ENCODE assay signal across 33 cellular contexts in genomic region chr12:74169607-74170006, GRCh38.
"Had no signal": no experiment of that assay in that cellular context is flagged by ENCODE, and none has a peak within 500 bp of the region (broad histone marks: within the 10 kb centered on the region; RNA-seq: fewer than 3 reads in every experiment).

No MANE protein-coding gene starts in this region.

- H3K27ac ChIP-seq: adrenal gland, ascending aorta, body of pancreas, brain microvascular endothelial cell, breast epithelium, cardiac muscle cell had no signal

- H3K9me3 ChIP-seq: adrenal gland, ascending aorta, body of pancreas, breast epithelium had no signal

- H3K27me3 ChIP-seq: adrenal gland, ascending aorta, body of pancreas, brain microvascular endothelial cell, breast epithelium, cardiac muscle cell had no signal

- FAIRE-seq: astrocyte, bronchial epithelial cell had no signal

- H3K36me3 ChIP-seq: adrenal gland, ascending aorta, brain microvascular endothelial cell, breast epithelium, cardiac muscle cell had no signal

- H3K4me1 ChIP-seq: adrenal gland, ascending aorta, body of pancreas, breast epithelium had no signal

- DNase-seq: activated effector memory CD4-positive, alpha-beta T cell treated with anti-CD3 and anti-CD28 coated beads, Interleukin-2, amount 50 U/mL, for 16 hours; activated effector memory CD4-positive, alpha-beta T cell treated with Interleukin-2 at 50 U/mL for 16 hours; activated gamma-delta T cell; activated gamma-delta T cell treated with Interleukin-2 at 50 U/mL for 16 hours; activated naive CD4-positive, alpha-beta T cell; activated naive CD4-positive, alpha-beta T cell treated with anti-CD3 and anti-CD28 coated beads for 36 hours; activated naive CD4-positive, alpha-beta T cell treated with anti-CD3 and anti-CD28 coated beads, Interleukin-2, amount 10 ng/mL, durations not matched to agents 7 days and 5 days; activated naive CD4-positive, alpha-beta T cell treated with anti-CD3 and anti-CD28 coated beads, Interleukin-2, amount 50 U/mL, for 16 hours; activated naive CD4-positive, alpha-beta T cell treated with Interleukin-2 at 50 U/mL for 16 hours; activated naive CD8-positive, alpha-beta T cell treated with anti-CD3 and anti-CD28 coated beads for 36 hours; activated naive CD8-positive, alpha-beta T cell treated with anti-CD3 and anti-CD28 coated beads, Interleukin-2, amount 10 ng/mL, durations not matched to agents 7 days and 5 days; activated naive CD8-positive, alpha-beta T cell treated with anti-CD3 and anti-CD28 coated beads, Interleukin-2, amount 50 U/mL, for 24 hours; activated T-cell treated with anti-CD3 and anti-CD28 coated beads, Interleukin-2, amount 50 U/mL, for 24 hours; activated T-cell treated with anti-CD3 and anti-CD28 coated beads, Interleukin-2, amount 50 U/mL, for 4 hours; activated T-cell treated with anti-CD3 and anti-CD28 coated beads, Interleukin-2, amount 50 U/mL, for 48 hours; activated T-cell treated with anti-CD3 and anti-CD28 coated beads, Interleukin-2, amount 50 U/mL, for 72 hours; adrenal gland; amniotic stem cell; amygdala; anterior cingulate cortex; aorta; body of pancreas; brain microvascular endothelial cell; caudate nucleus; central memory CD4-positive, alpha-beta T cell; cerebellar nuclear complex had no signal

- ATAC-seq: activated naive CD4-positive, alpha-beta T cell treated with anti-CD3 and anti-CD28 coated beads, Interleukin-2, amount 50 U/mL, for 72 hours; activated naive CD8-positive, alpha-beta T cell treated with anti-CD3 and anti-CD28 coated beads, Interleukin-2, amount 50 U/mL, for 24 hours; activated T-cell treated with anti-CD3 and anti-CD28 coated beads, Interleukin-2, amount 50 U/mL, for 4 hours; activated T-cell treated with anti-CD3 and anti-CD28 coated beads, Interleukin-2, amount 50 U/mL, for 72 hours; activated T-helper 17 cell treated with anti-CD3 and anti-CD28 coated beads, Interleukin-2, amount 50 U/mL, for 72 hours; body of pancreas had no signal

- H3K4me3 ChIP-seq: adrenal gland, ascending aorta, body of pancreas, breast epithelium, cardiac muscle cell had no signal
